21 cellular contexts compared by ENCODE assay signal in genomic region chr12:3193755-3194154, GRCh38.
"Had no signal": no experiment of that assay in that cellular context is flagged by ENCODE, and none has a peak within 500 bp of the region (broad histone marks: within the 10 kb centered on the region; RNA-seq: fewer than 3 reads in every experiment).

No MANE protein-coding gene starts in this region.

- ATAC-seq: SK-N-SH treated with all-trans-retinoic acid at 6 μM for 48 hours had no signal

- H3K9me3 ChIP-seq: MG63, SJCRH30 had no signal

- DNase-seq: IMR-90, Karpas-422, KG1, MG63, NCI-H1092, NCI-H1105 treated with DMSO at 0.1 percent for 48 hours, NCI-H1417 treated with DMSO at 0.1 percent for 48 hours, NCI-H146, NCI-H1694 treated with DMSO at 0.1 percent for 48 hours, NCI-H1930, NCI-H2081, NCI-H2107, NCI-H2227 treated with DMSO at 0.1 percent for 48 hours, NCI-H510A, NCI-H524 treated with DMSO at 0.1 percent for 48 hours, NCI-H774, RPMI8226, SHP77 treated with DMSO at 0.1 percent for 48 hours, SJCRH30 had no signal

- H3K4me1 ChIP-seq: SJCRH30 had no signal

- H3K4me3 ChIP-seq: MG63, SJCRH30 had no signal

- H3K27ac ChIP-seq: HL-60, SJCRH30 had no signal

- H3K36me3 ChIP-seq: MG63, SJCRH30 had no signal

- H3K27me3 ChIP-seq: MG63, SJCRH30 had no signal
